11 cellular contexts compared by ENCODE assay signal in genomic region chr15:85500729-85501128, GRCh38.
DNase-seq lines count a peak whose midpoint lies in the region; ATAC-seq and TF ChIP-seq lines count a peak whose summit lies in the region.
"Had no signal": no experiment of that assay in that cellular context is flagged by ENCODE, and none has a peak within 500 bp of the region (broad histone marks: within the 10 kb centered on the region; RNA-seq: fewer than 3 reads in every experiment).

No MANE protein-coding gene starts in this region.

- no peaks in the 10 kb centered on the region for H4K20me1 ChIP-seq in Karpas-422 (ENCODE audit: insufficient read depth, low read depth, low read length)
- peaks cover 21% of the 10 kb centered on the region for H4K20me1 ChIP-seq in hepatocyte (ENCODE audit: insufficient read depth, poor library complexity, severe bottlenecking)

- WGBS in hepatocyte (ENCODE audit: low lambda C conversion rate, missing lambda C conversion rate) = 75% methylated on average over 4 of the region's 4 CpGs
- 66 to 89% methylated on average over 4 of the region's 4 CpGs for WGBS in sigmoid colon, 2 donors

- H3K4me1 ChIP-seq in Karpas-422 (ENCODE audit: low read length) (peaks cover 97% of the 10 kb centered on the region), hepatocyte (ENCODE audit: insufficient read depth) (peaks cover 40% of the 10 kb centered on the region), sigmoid colon (peaks cover 0 to 49% (median 28%) of the 10 kb centered on the region in 4 donors)

- no peaks in the 10 kb centered on the region for H3K9me3 ChIP-seq in Karpas-422 (ENCODE audit: low read length)
- H3K9me3 ChIP-seq in WERI-Rb-1 (ENCODE audit: severe bottlenecking) = no peaks in the 10 kb centered on the region
- no peaks in the 10 kb centered on the region for H3K9me3 ChIP-seq in hepatocyte (ENCODE audit: low read depth)
- H3K9me3 ChIP-seq in sigmoid colon = no peaks in the 10 kb centered on the region

- intact Hi-C loops in sigmoid colon (cut with DNase I) = loop anchor here (5.0 to 10.0 kb wide), 2 partner anchors 118 to 334 kb away; partner anchors contain the start of gene AKAP13

- H2AFZ ChIP-seq in Karpas-422 (ENCODE audit: low read length) (no peak overlapping the region), hepatocyte (no peak overlapping the region)

- H3K4me3 ChIP-seq in Karpas-422 (ENCODE audit: low read length) (no peak overlapping the region), WERI-Rb-1 (ENCODE audit: low read depth, low read length) (peak overlapping the region; percentile 60), hepatocyte (no peak overlapping the region), sigmoid colon (no peak overlapping the region)

- ATAC-seq in GM21528 (IDR thresholded peaks at IDR 0.05; ENCODE audit: low FRiP score, unreplicated experiment) = no peak
- ATAC-seq: left lobe of liver had no signal

- TF ChIP-seq POLR2A in sigmoid colon (IDR thresholded peaks at IDR 0.05) = no peak

- TF ChIP-seq EP300 in sigmoid colon (IDR thresholded peaks at IDR 0.05) = no peak

- H3K36me3 ChIP-seq in Karpas-422 (ENCODE audit: insufficient read depth, low read length) (no peaks in the 10 kb centered on the region), WERI-Rb-1 (peaks cover 31% of the 10 kb centered on the region), hepatocyte (replicated peaks; ENCODE audit: insufficient read depth, low read depth) (no peaks in the 10 kb centered on the region), sigmoid colon (no peaks in the 10 kb centered on the region)

- H3K27me3 ChIP-seq in Karpas-422 (ENCODE audit: low read length) (no peaks in the 10 kb centered on the region), WERI-Rb-1 (ENCODE audit: insufficient read depth, low read depth, severe bottlenecking) (no peaks in the 10 kb centered on the region), hepatocyte (no peaks in the 10 kb centered on the region), sigmoid colon (no peaks in the 10 kb centered on the region)

- H3K9ac ChIP-seq in Karpas-422 (ENCODE audit: low read length) = no peak overlapping the region

- H3K4me2 ChIP-seq in Karpas-422 (ENCODE audit: low read depth, low read length, poor library complexity, severe bottlenecking) (no peak overlapping the region), hepatocyte (no peak overlapping the region)

- no peak for DNase-seq in Karpas-422
- DNase-seq in WERI-Rb-1 = peak; percentile 73
- no peak for DNase-seq in hepatocyte (ENCODE audit: low spot score)
- no peak for DNase-seq in sigmoid colon
- DNase-seq in NCI-H2081 (lab: John Stamatoyannopoulos, UW) = no peak
- DNase-seq in stimulated activated naive CD4-positive, alpha-beta T cell (lab: John Stamatoyannopoulos, UW) = no peak
- DNase-seq: NCI-H2227 treated with DMSO at 0.1 percent for 48 hours; RPMI8226; stimulated activated CD4-positive, alpha-beta T cell treated with anti-CD3 and anti-CD28 coated beads, Interleukin-4, amount 100 ng/mL, for 1 hour had no signal

- H3K9me2 ChIP-seq in Karpas-422 (replicated peaks; ENCODE audit: insufficient read depth, low read length) (no peaks in the 10 kb centered on the region), hepatocyte (replicated peaks; ENCODE audit: insufficient read depth) (no peaks in the 10 kb centered on the region)

- H3K27ac ChIP-seq in Karpas-422 (ENCODE audit: low read length) = peak overlapping the region; percentile 26
- peak overlapping the region; percentile 83 for H3K27ac ChIP-seq in WERI-Rb-1
- H3K27ac ChIP-seq in hepatocyte = peak overlapping the region; percentile 2
- H3K27ac ChIP-seq in sigmoid colon = peak overlapping the region in 3 of 4 donors; percentile 23 to 66 (median 54)

- TF ChIP-seq CTCF in WERI-Rb-1 (IDR thresholded peaks at IDR 0.05; ENCODE audit: low read depth, low read length) = no peak
- TF ChIP-seq CTCF in hepatocyte (IDR thresholded peaks at IDR 0.05; ENCODE audit: poor library complexity) = no peak
- no peak for TF ChIP-seq CTCF in sigmoid colon (IDR thresholded peaks at IDR 0.05)

- H3K79me2 ChIP-seq in Karpas-422 (ENCODE audit: low read length) (peaks cover 97% of the 10 kb centered on the region), hepatocyte (peaks cover 92% of the 10 kb centered on the region)

Comparison
In these comparisons a context has a peak if more than half of its experiments do, and no peak if none do; other contexts are left out.
1. H3K27ac ChIP-seq: peak in every context shown above with its lines; median percentile 83 in WERI-Rb-1; 54 in sigmoid colon; 26 in Karpas-422; 2 in hepatocyte.